ENCODE assay signal across 30 cellular contexts in the genomic region with DNA sequence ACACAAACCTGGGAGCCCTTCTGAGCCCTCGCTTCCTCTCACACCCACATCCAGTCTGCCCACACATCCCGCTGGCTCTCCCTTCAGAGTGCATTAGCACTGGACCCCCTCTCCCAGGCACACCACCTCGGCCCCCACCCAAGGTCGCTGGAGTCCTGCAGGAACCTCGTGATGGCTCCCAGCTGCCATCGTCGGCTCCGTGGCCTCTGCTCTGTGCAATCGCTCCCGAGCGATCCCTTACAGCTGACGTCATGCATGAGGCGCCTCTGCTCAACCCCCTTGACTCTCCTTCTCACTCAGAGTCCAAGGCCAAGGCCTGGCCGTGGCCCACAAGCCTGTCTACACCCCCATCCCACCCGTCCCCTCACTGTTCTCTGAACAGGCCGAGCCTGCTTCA.
"Had no signal": no experiment of that assay in that cellular context is flagged by ENCODE, and none has a peak within 500 bp of the region (broad histone marks: within the 10 kb centered on the region; RNA-seq: fewer than 3 reads in every experiment).

No MANE protein-coding gene starts in this region.

- H3K36me3 ChIP-seq: heart left ventricle, neutrophil, pancreas, stomach, thyroid gland, upper lobe of right lung had no signal

- H3K4me1 Mint-ChIP-seq: activated CD4-positive, alpha-beta T cell treated with anti-CD3 and anti-CD28 coated beads, Interleukin-2, amount 10 ng/mL, durations not matched to agents 24 days and 14 days; activated naive CD8-positive, alpha-beta T cell treated with anti-CD3 and anti-CD28 coated beads, Interleukin-2, amount 50 U/mL, for 24 hours; nephron; stimulated activated effector memory CD8-positive, alpha-beta T cell treated with anti-CD3 and anti-CD28 coated beads, Interleukin-12 subunit alpha, Interleukin-12 subunit beta, amount 100 ng/mL, for 72 hours had no signal

- H3K9me3 Mint-ChIP-seq: activated CD4-positive, alpha-beta memory T cell treated with anti-CD3 and anti-CD28 coated beads for 36 hours; activated CD4-positive, alpha-beta T cell treated with anti-CD3 and anti-CD28 coated beads, Interleukin-2, amount 10 ng/mL, durations not matched to agents 24 days and 14 days; activated naive CD8-positive, alpha-beta T cell treated with anti-CD3 and anti-CD28 coated beads, Interleukin-2, amount 50 U/mL, for 24 hours; activated T-cell treated with anti-CD3 and anti-CD28 coated beads, Interleukin-2, amount 50 U/mL, for 24 hours; nephron; stimulated activated effector memory CD8-positive, alpha-beta T cell treated with anti-CD3 and anti-CD28 coated beads, Interleukin-12 subunit alpha, Interleukin-12 subunit beta, amount 100 ng/mL, for 72 hours; T-helper 1 cell treated with Interleukin-12 subunit alpha and Interleukin-12 subunit beta and Interleukin-4 antibody, amounts not matched to agents 30 μg/mL and 1 μg/mL, for 36 hours had no signal

- H3K36me3 Mint-ChIP-seq: activated CD4-positive, alpha-beta memory T cell treated with anti-CD3 and anti-CD28 coated beads for 36 hours; stimulated activated effector memory CD8-positive, alpha-beta T cell treated with anti-CD3 and anti-CD28 coated beads, Interleukin-12 subunit alpha, Interleukin-12 subunit beta, amount 100 ng/mL, for 72 hours had no signal

- H3K4me3 ChIP-seq: heart left ventricle, pancreas, psoas muscle, skin epidermis, stomach, thyroid gland, upper lobe of right lung had no signal

- H3K27ac ChIP-seq: heart left ventricle, neutrophil, pancreas, psoas muscle, skin epidermis, stomach, thyroid gland, upper lobe of right lung, VCaP had no signal

- ATAC-seq: activated CD4-positive, CD25-positive, alpha-beta regulatory T cell treated with anti-CD3 and anti-CD28 coated beads, Interleukin-2, amount 50 U/mL, for 24 hours; activated naive CD8-positive, alpha-beta T cell treated with anti-CD3 and anti-CD28 coated beads, Interleukin-2, amount 50 U/mL, for 24 hours; esophagus mucosa; pancreas; psoas muscle; sciatic nerve; stimulated activated effector memory CD8-positive, alpha-beta T cell treated with anti-CD3 and anti-CD28 coated beads, Interleukin-12 subunit alpha, Interleukin-12 subunit beta, amount 100 ng/mL, for 72 hours; upper lobe of right lung had no signal

- DNase-seq: activated CD4-positive, alpha-beta memory T cell treated with anti-CD3 and anti-CD28 coated beads for 36 hours; activated CD4-positive, alpha-beta T cell treated with anti-CD3 and anti-CD28 coated beads, Interleukin-2, amount 10 ng/mL, durations not matched to agents 24 days and 14 days; activated CD8-positive, alpha-beta memory T cell treated with anti-CD3 and anti-CD28 coated beads, Interleukin-2, amount 50 U/mL, for 48 hours; activated gamma-delta T cell; activated naive CD4-positive, alpha-beta T cell treated with anti-CD3 and anti-CD28 coated beads, Interleukin-2, amount 50 U/mL, for 16 hours; activated naive CD8-positive, alpha-beta T cell treated with anti-CD3 and anti-CD28 coated beads, Interleukin-2, amount 50 U/mL, for 24 hours; activated T-cell treated with anti-CD3 and anti-CD28 coated beads, Interleukin-2, amount 50 U/mL, for 24 hours; amygdala; central memory CD4-positive, alpha-beta T cell; foreskin fibroblast; kidney glomerular epithelial cell; mammary epithelial cell; pancreas; psoas muscle; stimulated activated CD4-positive, alpha-beta T cell treated with anti-CD3 and anti-CD28 coated beads, Interleukin-12 subunit alpha, Interleukin-12 subunit beta, amount 100 ng/mL, for 4 hours; stimulated activated CD4-positive, alpha-beta T cell treated with anti-CD3 and anti-CD28 coated beads, Interleukin-4, amount 100 ng/mL, for 24 hours; stomach; T-helper 9 cell; thyroid gland; upper lobe of right lung had no signal

- H3K9me3 ChIP-seq: heart left ventricle, neutrophil, pancreas, psoas muscle, stomach, thyroid gland, upper lobe of right lung had no signal

- H3K4me1 ChIP-seq: pancreas, psoas muscle, stomach, thyroid gland, upper lobe of right lung had no signal

- H3K4me3 Mint-ChIP-seq: activated CD4-positive, alpha-beta memory T cell treated with anti-CD3 and anti-CD28 coated beads for 36 hours; activated CD4-positive, alpha-beta T cell treated with anti-CD3 and anti-CD28 coated beads, Interleukin-2, amount 10 ng/mL, durations not matched to agents 24 days and 14 days; activated naive CD8-positive, alpha-beta T cell treated with anti-CD3 and anti-CD28 coated beads, Interleukin-2, amount 50 U/mL, for 24 hours; activated T-cell treated with anti-CD3 and anti-CD28 coated beads, Interleukin-2, amount 50 U/mL, for 24 hours; nephron; stimulated activated effector memory CD8-positive, alpha-beta T cell treated with anti-CD3 and anti-CD28 coated beads, Interleukin-12 subunit alpha, Interleukin-12 subunit beta, amount 100 ng/mL, for 72 hours; T-helper 1 cell treated with Interleukin-12 subunit alpha and Interleukin-12 subunit beta and Interleukin-4 antibody, amounts not matched to agents 30 μg/mL and 1 μg/mL, for 36 hours had no signal

- H3K27me3 ChIP-seq: heart left ventricle, neutrophil, pancreas, stomach, thyroid gland, upper lobe of right lung had no signal

- H3K27me3 Mint-ChIP-seq: activated CD4-positive, alpha-beta memory T cell treated with anti-CD3 and anti-CD28 coated beads for 36 hours; activated CD4-positive, alpha-beta T cell treated with anti-CD3 and anti-CD28 coated beads, Interleukin-2, amount 10 ng/mL, durations not matched to agents 24 days and 14 days; activated naive CD8-positive, alpha-beta T cell treated with anti-CD3 and anti-CD28 coated beads, Interleukin-2, amount 50 U/mL, for 24 hours; activated T-cell treated with anti-CD3 and anti-CD28 coated beads, Interleukin-2, amount 50 U/mL, for 24 hours had no signal

- H3K27ac Mint-ChIP-seq: activated CD4-positive, alpha-beta memory T cell treated with anti-CD3 and anti-CD28 coated beads for 36 hours; activated CD4-positive, alpha-beta T cell treated with anti-CD3 and anti-CD28 coated beads, Interleukin-2, amount 10 ng/mL, durations not matched to agents 24 days and 14 days; activated naive CD8-positive, alpha-beta T cell treated with anti-CD3 and anti-CD28 coated beads, Interleukin-2, amount 50 U/mL, for 24 hours; activated T-cell treated with anti-CD3 and anti-CD28 coated beads, Interleukin-2, amount 50 U/mL, for 24 hours; nephron; stimulated activated effector memory CD8-positive, alpha-beta T cell treated with anti-CD3 and anti-CD28 coated beads, Interleukin-12 subunit alpha, Interleukin-12 subunit beta, amount 100 ng/mL, for 72 hours; T-helper 1 cell treated with Interleukin-12 subunit alpha and Interleukin-12 subunit beta and Interleukin-4 antibody, amounts not matched to agents 30 μg/mL and 1 μg/mL, for 36 hours had no signal
